ENCODE assay signal across 20 cellular contexts in genomic region chr17:65902831-65903549, GRCh38.
A peak's percentile ranks its signal among the peaks of the same experiment; 100 is the strongest.
DNase-seq lines count a peak whose midpoint lies in the region; ATAC-seq and TF ChIP-seq lines count a peak whose summit lies in the region.
"Had no signal": no experiment of that assay in that cellular context is flagged by ENCODE, and none has a peak within 500 bp of the region (broad histone marks: within the 10 kb centered on the region; RNA-seq: fewer than 3 reads in every experiment).

No MANE protein-coding gene starts in this region.

- no peaks in the 10 kb centered on the region for H3K27me3 ChIP-seq in psoas muscle (ENCODE audit: insufficient read depth in 3 of 3, low read length in 2 of 3)
- H3K27me3 ChIP-seq: left lung, MG63, testis had no signal

- intact Hi-C loops in psoas muscle (cut with DNase I): no loop called here

- no peak overlapping the region for H3K4me3 ChIP-seq in choroid plexus epithelial cell (ENCODE audit: low read depth, low read length)
- H3K4me3 ChIP-seq in psoas muscle: no peak overlapping the region
- H3K4me3 ChIP-seq: GM12878, left lung, MG63, SK-N-MC, testis had no signal

- DNase-seq in NCI-H1092 treated with DMSO at 0.1 percent for 48 hours (lab: John Stamatoyannopoulos, UW) (peak; percentile 62), NCI-H345 treated with DMSO at 0.1 percent for 48 hours (lab: John Stamatoyannopoulos, UW; ENCODE audit: unreplicated experiment) (peak; percentile 60), choroid plexus epithelial cell (ENCODE audit: low read depth) (peak; percentile 54), psoas muscle (peak in 1 of 2 donors; percentile 12), epidermal melanocyte (ENCODE audit: insufficient read length, low spot score) (no peak)
- no peak for DNase-seq in stimulated activated CD4-positive, alpha-beta T cell treated with anti-CD3 and anti-CD28 coated beads, Interleukin-4, amount 100 ng/mL, for 24 hours
- DNase-seq: activated CD4-positive, alpha-beta T cell treated with anti-CD3 and anti-CD28 coated beads for 1 hour; activated CD8-positive, alpha-beta memory T cell treated with anti-CD3 and anti-CD28 coated beads, Interleukin-2, amount 10 ng/mL, durations not matched to agents 7 days and 5 days; Calu3; foreskin fibroblast; left lung; MG63; NCI-H2171 treated with DMSO at 0.1 percent for 48 hours; OCI-M1; T-helper 9 cell; testis had no signal

- H3K27ac ChIP-seq in psoas muscle: no peak overlapping the region
- H3K27ac ChIP-seq: left lung, parathyroid adenoma, SK-N-MC, testis had no signal

- peak in 3 of 4 donors; percentile 39 to 89 (median 67) for ATAC-seq in psoas muscle
- no peak for ATAC-seq in HG03439 (IDR thresholded peaks at IDR 0.05; ENCODE audit: unreplicated experiment)
- ATAC-seq: activated CD8-positive, alpha-beta memory T cell treated with anti-CD3 and anti-CD28 coated beads, Interleukin-2, amount 10 ng/mL, durations not matched to agents 7 days and 5 days; GM12878; left lung had no signal

- no peaks in the 10 kb centered on the region for H3K4me1 ChIP-seq in psoas muscle
- H3K4me1 ChIP-seq: left lung, parathyroid adenoma, testis had no signal

- H3K36me3 ChIP-seq in psoas muscle (ENCODE audit: insufficient read depth in 1 of 2, low read depth in 1 of 2): no peaks in the 10 kb centered on the region
- H3K36me3 ChIP-seq: left lung, MG63 had no signal

- H3K9me3 ChIP-seq in psoas muscle: no peaks in the 10 kb centered on the region
- H3K9me3 ChIP-seq: left lung, MG63, testis had no signal

- 64 to 72% (median 70%) methylated on average over 12 of the region's 12 CpGs for WGBS in psoas muscle, 3 donors

- TF ChIP-seq CTCF in choroid plexus epithelial cell (conservative IDR thresholded peaks at IDR 0.05; ENCODE audit: low read depth, low read length): no peak
- TF ChIP-seq CTCF in psoas muscle (IDR thresholded peaks at IDR 0.05): no peak

Comparison
In these comparisons a context has a peak if more than half of its experiments do, and no peak if none do; other contexts are left out.
1. DNase-seq: peak in NCI-H1092 treated with DMSO at 0.1 percent for 48 hours (single experiment), NCI-H345 treated with DMSO at 0.1 percent for 48 hours (single experiment) and choroid plexus epithelial cell (single experiment); none in epidermal melanocyte (single experiment) and stimulated activated CD4-positive, alpha-beta T cell treated with anti-CD3 and anti-CD28 coated beads, Interleukin-4, amount 100 ng/mL, for 24 hours (single experiment).